1 cellular context compared by ENCODE assay signal in the genomic region with DNA sequence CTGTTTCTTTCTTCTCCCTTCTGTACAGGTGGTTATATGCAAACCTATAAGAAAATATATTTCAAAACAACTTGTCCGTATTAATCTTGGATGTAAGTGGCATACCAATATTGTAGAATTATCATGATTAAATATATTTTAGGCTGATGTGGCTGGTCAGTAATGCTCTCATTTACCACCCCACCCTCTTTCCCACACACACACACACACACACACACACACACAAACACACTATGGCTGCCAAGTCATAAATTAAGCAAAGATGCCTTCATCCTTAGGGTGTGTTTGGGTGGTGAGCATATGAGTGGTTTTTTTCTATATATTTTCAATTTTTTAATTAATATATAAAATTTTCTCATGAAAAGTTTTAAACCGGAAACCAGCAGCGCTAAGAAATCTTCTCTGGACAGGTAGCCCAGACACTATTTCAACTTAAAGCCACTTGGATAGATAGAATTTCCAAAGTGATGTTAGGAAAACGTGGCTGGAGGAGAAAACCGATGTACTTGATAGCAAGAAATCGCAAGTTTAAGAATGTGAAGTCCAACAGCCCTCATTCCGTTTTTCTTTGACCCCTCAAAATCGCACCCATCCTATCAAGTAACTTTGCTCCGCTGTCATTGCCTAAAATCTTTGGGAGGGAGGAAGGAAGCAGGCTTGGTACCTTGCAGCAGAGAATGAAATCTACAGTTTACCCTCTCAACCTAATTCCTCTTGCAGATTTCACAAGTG.
TF ChIP-seq lines count a peak whose summit lies in the region.

No MANE protein-coding gene starts in this region.

TF ChIP-seq in GM12878, 131 proteins besides CTCF, POLR2A, EP300 and RAD21 (continued from another document):
- TF ChIP-seq, protein P1, sequence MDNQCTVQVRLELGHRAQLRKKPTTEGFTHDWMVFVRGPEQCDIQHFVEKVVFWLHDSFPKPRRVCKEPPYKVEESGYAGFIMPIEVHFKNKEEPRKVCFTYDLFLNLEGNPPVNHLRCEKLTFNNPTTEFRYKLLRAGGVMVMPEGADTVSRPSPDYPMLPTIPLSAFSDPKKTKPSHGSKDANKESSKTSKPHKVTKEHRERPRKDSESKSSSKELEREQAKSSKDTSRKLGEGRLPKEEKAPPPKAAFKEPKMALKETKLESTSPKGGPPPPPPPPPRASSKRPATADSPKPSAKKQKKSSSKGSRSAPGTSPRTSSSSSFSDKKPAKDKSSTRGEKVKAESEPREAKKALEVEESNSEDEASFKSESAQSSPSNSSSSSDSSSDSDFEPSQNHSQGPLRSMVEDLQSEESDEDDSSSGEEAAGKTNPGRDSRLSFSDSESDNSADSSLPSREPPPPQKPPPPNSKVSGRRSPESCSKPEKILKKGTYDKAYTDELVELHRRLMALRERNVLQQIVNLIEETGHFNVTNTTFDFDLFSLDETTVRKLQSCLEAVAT (IDR thresholded peaks at IDR 0.05), result 0 out of 2 replicates have a peak, but pooled peaks have one; percentile 59
- 0 out of 2 replicates have a peak, but pooled peaks have one; percentile 21 for TF ChIP-seq ZBTB40 (IDR thresholded peaks at IDR 0.05; ENCODE audit: borderline replicate concordance)
